ENCODE assay signal across 1 cellular context in genomic region chr20:4673371-4674001, GRCh38.
A peak's percentile ranks its signal among the peaks of the same experiment; 100 is the strongest.
TF ChIP-seq lines count a peak whose summit lies in the region.

No MANE protein-coding gene starts in this region.

TF ChIP-seq in K562, 482 proteins besides CTCF, POLR2A, EP300 and RAD21 (continued from another document):
- TF ChIP-seq VEZF1 (CRISPR knock-in tag; IDR thresholded peaks at IDR 0.05) = 0 out of 2 replicates have a peak, but pooled peaks have one; percentile 20
- no peak for TF ChIP-seq ID3 (CRISPR knock-in tag; IDR thresholded peaks at IDR 0.05)
- 0 out of 2 replicates have a peak, but pooled peaks have one; percentile 66 for TF ChIP-seq ID3 (tag; IDR thresholded peaks at IDR 0.05)
- TF ChIP-seq BRF1 (IDR thresholded peaks at IDR 0.05; ENCODE audit: borderline replicate concordance, extremely low read depth, insufficient read length) = no peak
- TF ChIP-seq NEUROD1 (IDR thresholded peaks at IDR 0.05; ENCODE audit: borderline replicate concordance, low read depth, low read length, partially characterized antibody) = peak; percentile 14
- TF ChIP-seq MLX (CRISPR knock-in tag; conservative IDR thresholded peaks at IDR 0.05) = no peak
- TF ChIP-seq EP400 (IDR thresholded peaks at IDR 0.05) = peak; percentile 21; the same call in 1 of the 2 replicates
- TF ChIP-seq HDAC2 (IDR thresholded peaks at IDR 0.05) = peak; percentile 59; the same call in 1 of the 2 replicates
- peak in 1 of 2 experiments; percentile 75; a peak in 2 of 4 replicates for TF ChIP-seq ZMIZ1 (IDR thresholded peaks at IDR 0.05; ENCODE audit: low read depth in 2 of 2, low read length in 2 of 2)
- TF ChIP-seq LEF1 (IDR thresholded peaks at IDR 0.05) = peak; percentile 79; the same call in 1 of the 2 replicates
- peak; percentile 71; the same call in 1 of the 2 replicates for TF ChIP-seq ARID3A (IDR thresholded peaks at IDR 0.05; ENCODE audit: borderline replicate concordance, low read depth, low read length)
- TF ChIP-seq CBX3 (IDR thresholded peaks at IDR 0.05; ENCODE audit: borderline replicate concordance in 1 of 2, low read length in 2 of 2) = peak in 1 of 2 experiments; percentile 47; a peak in 1 of 3 replicates
- 0 out of 2 replicates have a peak, but pooled peaks have one; percentile 21 for TF ChIP-seq MTA3 (IDR thresholded peaks at IDR 0.05; ENCODE audit: borderline replicate concordance)
- peak; percentile 96 for TF ChIP-seq TEAD4 (IDR thresholded peaks at IDR 0.05; ENCODE audit: low read length)
- TF ChIP-seq TEAD4 (CRISPR knock-in tag; IDR thresholded peaks at IDR 0.05; ENCODE audit: borderline replicate concordance) = no peak
- TF ChIP-seq ZBTB26 (CRISPR knock-in tag; IDR thresholded peaks at IDR 0.05) = no peak
- 0 out of 2 replicates have a peak, but pooled peaks have one; percentile 8 for TF ChIP-seq NFE2 (IDR thresholded peaks at IDR 0.05; ENCODE audit: low read depth)
- TF ChIP-seq ZNF24 (IDR thresholded peaks at IDR 0.05) = no peak
- peak; percentile 66; the same call in 1 of the 2 replicates for TF ChIP-seq CHAMP1 (IDR thresholded peaks at IDR 0.05)
- peak; percentile 83; the same call in 1 of the 2 replicates for TF ChIP-seq CC2D1A (IDR thresholded peaks at IDR 0.05)
- no peak for TF ChIP-seq TFAM (CRISPR knock-in tag; conservative IDR thresholded peaks at IDR 0.05)
- TF ChIP-seq HLTF (IDR thresholded peaks at IDR 0.05) = 0 out of 2 replicates have a peak, but pooled peaks have one; percentile 37
